9 cellular contexts compared by ENCODE assay signal in genomic region chr12:632102-632696, GRCh38. TPM values are rescaled to one million over a fixed set of nuclear protein-coding genes. Genes with fewer than 3 reads are reported as not detected.
DNase-seq lines count a peak whose midpoint lies in the region; ATAC-seq, FAIRE-seq and TF ChIP-seq lines count a peak whose summit lies in the region.
"Had no signal": no experiment of that assay in that cellular context is flagged by ENCODE, and none has a peak within 500 bp of the region (broad histone marks: within the 10 kb centered on the region; RNA-seq: fewer than 3 reads in every experiment).

No MANE protein-coding gene starts in this region.

- intact Hi-C loops in pancreas (cut with DNase I): no loop called here

- no peak overlapping the region for H3K4me3 ChIP-seq in pancreas

- peak overlapping the region in 3 of 4 donors; percentile 15 to 57 (median 45) for H3K27ac ChIP-seq in pancreas

- in situ Hi-C loops in GM13976 (cut with MboI; ENCODE audit: low sequenced_read_pairs, unreplicated experiment): no loop called here

- no peaks in the 10 kb centered on the region for H3K9me3 ChIP-seq in pancreas

- peaks cover 0 to 14% (median 7%) of the 10 kb centered on the region in 3 donors for H3K4me1 ChIP-seq in pancreas

- peak; percentile 53 for DNase-seq in NCI-H2029 treated with DMSO at 0.1 percent for 48 hours (lab: John Stamatoyannopoulos, UW)
- no peak for DNase-seq in NCI-H2029 (lab: John Stamatoyannopoulos, UW)
- peak; percentile 86 for DNase-seq in RPMI7951 (ENCODE audit: low read depth)
- DNase-seq in fibroblast of gingiva (ENCODE audit: low read depth): peak; percentile 87
- peak in 1 of 6 donors; percentile 38 for DNase-seq in pancreas
- DNase-seq in GM13976 (ENCODE audit: low spot score): no peak
- DNase-seq in activated naive CD4-positive, alpha-beta T cell (lab: John Stamatoyannopoulos, UW): no peak
- DNase-seq in stimulated activated naive CD4-positive, alpha-beta T cell treated with Interleukin-2 at 50 U/mL for 16 hours (lab: John Stamatoyannopoulos, UW): no peak

- no peaks in the 10 kb centered on the region for H3K27me3 ChIP-seq in pancreas

- 8% methylated on average over 7 of the region's 7 CpGs for WGBS in pancreas, 2 donors

- peak; percentile 53 to 86 (median 80) for ATAC-seq in pancreas

- no peak for FAIRE-seq in pancreas (lab: Jason Lieb, UNC)
- FAIRE-seq: A204.1 had no signal

- H3K36me3 ChIP-seq in pancreas: no peaks in the 10 kb centered on the region

- no peak for TF ChIP-seq CTCF in pancreas (IDR thresholded peaks at IDR 0.05)
- TF ChIP-seq CTCF in GM13976 (IDR thresholded peaks at IDR 0.05; ENCODE audit: borderline replicate concordance, control extremely low read depth, extremely low read depth, insufficient read depth, missing control alignments): no peak

RNA-seq across cellular contexts. Expression of gene NINJ2, which starts 31.0 kb away (rescaled TPM):
- total RNA-seq in RPMI7951 (2014; rRNA removed; shearing (Covaris generic)): 4.1 and 6.9 TPM in 2 replicates
- total RNA-seq in pancreas: 1 to 10 TPM in 2 of 6 donors, under 1 TPM in 4; 0.32 to 1.8 (median 0.46) TPM
- polyA plus RNA-seq in pancreas: 1 to 10 TPM in 1 of 2 donors, under 1 TPM in 1; 0.87 to 1.1 TPM

Comparison
In these comparisons a context has a peak if more than half of its experiments do, and no peak if none do; other contexts are left out.
1. DNase-seq: peak in NCI-H2029 treated with DMSO at 0.1 percent for 48 hours (single experiment), RPMI7951 (single experiment) and fibroblast of gingiva (single experiment); none in NCI-H2029 (single experiment), GM13976 (single experiment), activated naive CD4-positive, alpha-beta T cell (0 of 4) and stimulated activated naive CD4-positive, alpha-beta T cell treated with Interleukin-2 at 50 U/mL for 16 hours (single experiment).